ENCODE assay signal across 31 cellular contexts in genomic region chr12:51413149-51413548, GRCh38.
"Had no signal": no experiment of that assay in that cellular context is flagged by ENCODE, and none has a peak within 500 bp of the region (broad histone marks: within the 10 kb centered on the region; RNA-seq: fewer than 3 reads in every experiment).

No MANE protein-coding gene starts in this region.

- DNase-seq: activated CD4-positive, alpha-beta memory T cell treated with anti-CD3 and anti-CD28 coated beads, Interleukin-2, amount 10 ng/mL, durations not matched to agents 7 days and 5 days; activated CD4-positive, alpha-beta T cell treated with anti-CD3 and anti-CD28 coated beads for 1 hour; activated CD4-positive, alpha-beta T cell treated with anti-CD3 and anti-CD28 coated beads for 4 hours; activated CD4-positive, alpha-beta T cell treated with anti-CD3 and anti-CD28 coated beads, Interleukin-2, amount 10 ng/mL, durations not matched to agents 7 days and 5 days; activated CD4-positive, alpha-beta T cell treated with anti-CD3 and anti-CD28 coated beads, Interleukin-2, amount 50 U/mL, for 4 hours; activated CD4-positive, CD25-positive, alpha-beta regulatory T cell; activated CD8-positive, alpha-beta memory T cell treated with anti-CD3 and anti-CD28 coated beads, Interleukin-2, amount 50 U/mL, for 48 hours; activated effector memory CD4-positive, alpha-beta T cell treated with anti-CD3 and anti-CD28 coated beads, Interleukin-2, amount 50 U/mL, for 16 hours; activated naive CD4-positive, alpha-beta T cell treated with anti-CD3 and anti-CD28 coated beads for 36 hours; activated naive CD8-positive, alpha-beta T cell treated with anti-CD3 and anti-CD28 coated beads for 36 hours; activated naive CD8-positive, alpha-beta T cell treated with anti-CD3 and anti-CD28 coated beads, Interleukin-2, amount 50 U/mL, for 24 hours; activated T-cell treated with anti-CD3 and anti-CD28 coated beads, Interleukin-2, amount 50 U/mL, for 4 hours; adrenal gland; amygdala; aorta; central memory CD4-positive, alpha-beta T cell; cerebellar nuclear complex; colonic mucosa; effector CD8-positive, alpha-beta T cell; esophagus squamous epithelium; foreskin melanocyte; T-helper 2 cell had no signal

- H3K36me3 Mint-ChIP-seq: activated naive CD4-positive, alpha-beta T cell treated with anti-CD3 and anti-CD28 coated beads, Interleukin-2, amount 50 U/mL, for 24 hours; activated naive CD8-positive, alpha-beta T cell treated with anti-CD3 and anti-CD28 coated beads for 36 hours; brain had no signal

- H3K4me1 ChIP-seq: adrenal gland, breast epithelium, colonic mucosa, esophagus squamous epithelium, gastroesophageal sphincter had no signal

- H3K27me3 ChIP-seq: adrenal gland, breast epithelium, cardiac muscle cell, colonic mucosa had no signal

- H3K27ac ChIP-seq: adrenal gland, breast epithelium, cardiac muscle cell, colonic mucosa, epithelial cell of prostate, esophagus squamous epithelium, gastroesophageal sphincter had no signal

- FAIRE-seq: endometrium had no signal

- H3K27me3 Mint-ChIP-seq: activated naive CD4-positive, alpha-beta T cell treated with anti-CD3 and anti-CD28 coated beads, Interleukin-2, amount 50 U/mL, for 24 hours; activated naive CD8-positive, alpha-beta T cell treated with anti-CD3 and anti-CD28 coated beads for 36 hours; activated naive CD8-positive, alpha-beta T cell treated with anti-CD3 and anti-CD28 coated beads, Interleukin-2, amount 50 U/mL, for 24 hours had no signal

- H3K27ac Mint-ChIP-seq: activated CD4-positive, alpha-beta memory T cell treated with anti-CD3 and anti-CD28 coated beads, Interleukin-2, amount 10 ng/mL, durations not matched to agents 7 days and 5 days; activated CD4-positive, alpha-beta T cell treated with anti-CD3 and anti-CD28 coated beads, Interleukin-2, amount 10 ng/mL, durations not matched to agents 7 days and 5 days; activated naive CD4-positive, alpha-beta T cell treated with anti-CD3 and anti-CD28 coated beads for 36 hours; activated naive CD4-positive, alpha-beta T cell treated with anti-CD3 and anti-CD28 coated beads, Interleukin-2, amount 50 U/mL, for 24 hours; activated naive CD8-positive, alpha-beta T cell treated with anti-CD3 and anti-CD28 coated beads for 36 hours; activated naive CD8-positive, alpha-beta T cell treated with anti-CD3 and anti-CD28 coated beads, Interleukin-2, amount 50 U/mL, for 24 hours; activated T-helper 1 cell treated with anti-CD3 and anti-CD28 coated beads, Interleukin-12 subunit alpha, Interleukin-12 subunit beta, Interleukin-2, Interleukin-4 antibody, amounts not matched to agents 30 ng/mL and 10 ng/mL and 1 ng/mL, durations not matched to agents 14 hours and 24 hours and 36 hours; activated T-helper 2 cell treated with anti-CD3 and anti-CD28 coated beads, Interferon-gamma antibody, Interleukin-2, Interleukin-4, amounts not matched to agents 10 μg/mL and 5 μg/mL and 100 μg/mL, durations not matched to agents 14 hours and 24 hours and 36 hours; brain had no signal

- ATAC-seq: activated naive CD8-positive, alpha-beta T cell treated with anti-CD3 and anti-CD28 coated beads, Interleukin-2, amount 50 U/mL, for 24 hours; activated T-cell treated with anti-CD3 and anti-CD28 coated beads, Interleukin-2, amount 50 U/mL, for 4 hours; gastroesophageal sphincter had no signal

- H3K4me1 Mint-ChIP-seq: activated CD4-positive, alpha-beta memory T cell treated with anti-CD3 and anti-CD28 coated beads, Interleukin-2, amount 10 ng/mL, durations not matched to agents 7 days and 5 days; activated CD4-positive, alpha-beta T cell treated with anti-CD3 and anti-CD28 coated beads, Interleukin-2, amount 10 ng/mL, durations not matched to agents 7 days and 5 days had no signal

- H3K9me3 Mint-ChIP-seq: activated CD4-positive, alpha-beta memory T cell treated with anti-CD3 and anti-CD28 coated beads, Interleukin-2, amount 10 ng/mL, durations not matched to agents 7 days and 5 days; activated CD4-positive, alpha-beta T cell treated with anti-CD3 and anti-CD28 coated beads, Interleukin-2, amount 10 ng/mL, durations not matched to agents 7 days and 5 days; activated naive CD4-positive, alpha-beta T cell treated with anti-CD3 and anti-CD28 coated beads for 36 hours; activated naive CD4-positive, alpha-beta T cell treated with anti-CD3 and anti-CD28 coated beads, Interleukin-2, amount 50 U/mL, for 24 hours; activated naive CD8-positive, alpha-beta T cell treated with anti-CD3 and anti-CD28 coated beads for 36 hours; activated naive CD8-positive, alpha-beta T cell treated with anti-CD3 and anti-CD28 coated beads, Interleukin-2, amount 50 U/mL, for 24 hours; activated T-cell treated with anti-CD3 and anti-CD28 coated beads, Interleukin-2, amount 50 U/mL, for 4 hours; activated T-helper 1 cell treated with anti-CD3 and anti-CD28 coated beads, Interleukin-12 subunit alpha, Interleukin-12 subunit beta, Interleukin-2, Interleukin-4 antibody, amounts not matched to agents 30 ng/mL and 10 ng/mL and 1 ng/mL, durations not matched to agents 14 hours and 24 hours and 36 hours; activated T-helper 2 cell treated with anti-CD3 and anti-CD28 coated beads, Interferon-gamma antibody, Interleukin-2, Interleukin-4, amounts not matched to agents 10 μg/mL and 5 μg/mL and 100 μg/mL, durations not matched to agents 14 hours and 24 hours and 36 hours; brain had no signal

- H3K4me3 ChIP-seq: adrenal gland, breast epithelium, cardiac muscle cell, colonic mucosa, esophagus squamous epithelium, gastroesophageal sphincter had no signal

- H3K36me3 ChIP-seq: adrenal gland, breast epithelium, cardiac muscle cell, colonic mucosa, esophagus squamous epithelium, gastroesophageal sphincter had no signal

- H3K4me3 Mint-ChIP-seq: activated CD4-positive, alpha-beta memory T cell treated with anti-CD3 and anti-CD28 coated beads, Interleukin-2, amount 10 ng/mL, durations not matched to agents 7 days and 5 days; activated CD4-positive, alpha-beta T cell treated with anti-CD3 and anti-CD28 coated beads, Interleukin-2, amount 10 ng/mL, durations not matched to agents 7 days and 5 days; activated naive CD4-positive, alpha-beta T cell treated with anti-CD3 and anti-CD28 coated beads for 36 hours; activated naive CD4-positive, alpha-beta T cell treated with anti-CD3 and anti-CD28 coated beads, Interleukin-2, amount 50 U/mL, for 24 hours; activated naive CD8-positive, alpha-beta T cell treated with anti-CD3 and anti-CD28 coated beads for 36 hours; activated naive CD8-positive, alpha-beta T cell treated with anti-CD3 and anti-CD28 coated beads, Interleukin-2, amount 50 U/mL, for 24 hours; activated T-cell treated with anti-CD3 and anti-CD28 coated beads, Interleukin-2, amount 50 U/mL, for 4 hours; activated T-helper 1 cell treated with anti-CD3 and anti-CD28 coated beads, Interleukin-12 subunit alpha, Interleukin-12 subunit beta, Interleukin-2, Interleukin-4 antibody, amounts not matched to agents 30 ng/mL and 10 ng/mL and 1 ng/mL, durations not matched to agents 14 hours and 24 hours and 36 hours; brain had no signal

- H3K9me3 ChIP-seq: adrenal gland, breast epithelium, colonic mucosa, esophagus squamous epithelium, gastroesophageal sphincter had no signal
